12 cellular contexts compared by ENCODE assay signal in genomic region chr13:110047511-110047910, GRCh38.
DNase-seq lines count a peak whose midpoint lies in the region; ATAC-seq, FAIRE-seq and TF ChIP-seq lines count a peak whose summit lies in the region.
"Had no signal": no experiment of that assay in that cellular context is flagged by ENCODE, and none has a peak within 500 bp of the region (broad histone marks: within the 10 kb centered on the region; RNA-seq: fewer than 3 reads in every experiment).

No MANE protein-coding gene starts in this region.

- H3K27me3 ChIP-seq in body of pancreas = no peaks in the 10 kb centered on the region
- H3K27me3 ChIP-seq in uterus = no peaks in the 10 kb centered on the region

- no peak for TF ChIP-seq POLR2A in body of pancreas (IDR thresholded peaks at IDR 0.05)
- no peak for TF ChIP-seq POLR2A in uterus (IDR thresholded peaks at IDR 0.05)

- H3K36me3 ChIP-seq in body of pancreas (replicated peaks in 1 of 2; ENCODE audit: insufficient read depth in 1 of 2, low read depth in 2 of 2) = no peaks in the 10 kb centered on the region
- H3K36me3 ChIP-seq in kidney (ENCODE audit: control insufficient read depth in 1 of 2, insufficient read depth in 2 of 2, low read length in 2 of 2) = no peaks in the 10 kb centered on the region
- no peaks in the 10 kb centered on the region for H3K36me3 ChIP-seq in uterus

- TF ChIP-seq CTCF in body of pancreas (IDR thresholded peaks at IDR 0.05) (no peak), kidney (IDR thresholded peaks at IDR 0.05; ENCODE audit: borderline replicate concordance, extremely low read depth, insufficient read depth) (no peak), uterus (IDR thresholded peaks at IDR 0.05) (no peak)

- DNase-seq in NCI-H2081 (lab: John Stamatoyannopoulos, UW) = peak; percentile 11 to 32
- DNase-seq in NCI-H2081 treated with DMSO at 0.1 percent for 48 hours (lab: John Stamatoyannopoulos, UW) = no peak
- peak; percentile 61 to 88 (median 82) for DNase-seq in body of pancreas
- peak; percentile 80 for DNase-seq in kidney
- DNase-seq in uterus = peak; percentile 38 to 55
- DNase-seq in NCI-H446 treated with DMSO at 0.1 percent for 48 hours (lab: John Stamatoyannopoulos, UW) = no peak
- DNase-seq in OCI-M2 (lab: John Stamatoyannopoulos, UW; ENCODE audit: unreplicated experiment) = no peak
- DNase-seq: 8988T; activated CD4-positive, alpha-beta T cell treated with anti-CD3 and anti-CD28 coated beads, Interleukin-2, amount 50 U/mL, for 1 hour; NCI-H1694 treated with DMSO at 0.1 percent for 48 hours had no signal

- no peak overlapping the region for H3K9ac ChIP-seq in kidney (ENCODE audit: low read length in 2 of 2)

- H3K27ac ChIP-seq in body of pancreas (peak overlapping the region in 2 of 4 donors; percentile 54 to 61), kidney (ENCODE audit: low read depth in 2 of 2, low read length in 2 of 2) (peak overlapping the region in 1 of 2 donors; percentile 42), uterus (no peak overlapping the region)

- no peak for FAIRE-seq in kidney (lab: Jason Lieb, UNC)

- peak; percentile 99 for ATAC-seq in body of pancreas
- ATAC-seq in HG02759 (IDR thresholded peaks at IDR 0.05; ENCODE audit: unreplicated experiment) = no peak
- ATAC-seq: left colon had no signal

- WGBS in body of pancreas, 2 donors = 5% methylated on average over 7 of the region's 7 CpGs

- H3K4me3 ChIP-seq in body of pancreas (no peak overlapping the region), kidney (ENCODE audit: low read length in 2 of 2) (no peak overlapping the region), uterus (no peak overlapping the region)

- H3K4me1 ChIP-seq in body of pancreas (peaks cover 11% of the 10 kb centered on the region), kidney (ENCODE audit: control insufficient read depth in 1 of 2, insufficient read depth in 1 of 2, low read depth in 1 of 2, low read length in 2 of 2) (no peaks in the 10 kb centered on the region), uterus (no peaks in the 10 kb centered on the region)

- H3K9me3 ChIP-seq in body of pancreas (no peaks in the 10 kb centered on the region), kidney (ENCODE audit: control insufficient read depth in 1 of 2, low read length in 2 of 2) (no peaks in the 10 kb centered on the region), uterus (no peaks in the 10 kb centered on the region)

- intact Hi-C loops in body of pancreas (cut with DNase I) = no loop called here
- intact Hi-C loops in kidney (cut with DNase I) = no loop called here
- intact Hi-C loops in uterus (cut with DNase I; ENCODE audit: low total_unique reads) = no loop called here

Comparison
In these comparisons a context has a peak if more than half of its experiments do, and no peak if none do; other contexts are left out.
1. DNase-seq: peak in NCI-H2081 (2 of 2), body of pancreas (4 of 4), kidney (single experiment) and uterus (2 of 2); none in NCI-H2081 treated with DMSO at 0.1 percent for 48 hours (single experiment), NCI-H446 treated with DMSO at 0.1 percent for 48 hours (single experiment) and OCI-M2 (single experiment).